2 cellular contexts compared by ENCODE assay signal in the genomic region with DNA sequence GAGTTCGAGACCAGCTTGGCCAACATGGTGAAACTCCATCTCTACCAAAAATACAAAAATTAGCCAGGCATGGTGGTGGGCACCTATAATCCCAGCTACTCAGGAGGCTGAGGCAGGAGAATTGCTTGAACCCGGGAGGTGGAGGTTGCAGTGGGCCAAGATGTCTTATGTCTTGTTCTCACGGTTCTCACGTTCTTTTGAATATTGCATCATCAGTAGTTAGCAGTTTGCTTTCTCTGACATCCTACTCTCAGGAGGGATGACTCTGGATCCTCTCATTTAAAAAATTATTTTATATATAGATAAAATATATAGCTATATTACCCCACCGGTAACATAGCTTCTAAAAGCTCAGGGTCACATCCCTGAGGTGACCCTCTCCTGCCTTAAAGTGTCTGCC. TPM values are rescaled to one million over a fixed set of nuclear protein-coding genes. Genes with fewer than 3 reads are reported as not detected.
"Had no signal": no experiment of that assay in that cellular context is flagged by ENCODE, and none has a peak within 500 bp of the region (broad histone marks: within the 10 kb centered on the region; RNA-seq: fewer than 3 reads in every experiment).

No MANE protein-coding gene starts in this region.

RNA-seq across cellular contexts. Expression of gene SELENBP1, which starts 23.8 kb away (rescaled TPM):
- total RNA-seq: HT1080 had no signal
- polyA plus RNA-seq: IgD-negative memory B cell had no signal
